Comparison of ENCODE assay signal across 15 cellular contexts in genomic region chr21:38376693-38377092, GRCh38.
DNase-seq lines count a peak whose midpoint lies in the region.
"Had no signal": no experiment of that assay in that cellular context is flagged by ENCODE, and none has a peak within 500 bp of the region (broad histone marks: within the 10 kb centered on the region; RNA-seq: fewer than 3 reads in every experiment).

No MANE protein-coding gene starts in this region.

- H3K36me3 Mint-ChIP-seq in immature natural killer cell = no peaks in the 10 kb centered on the region

- H3K27me3 Mint-ChIP-seq in immature natural killer cell (ENCODE audit: low read depth in 3 of 3) = peaks cover 6 to 13% (median 10%) of the 10 kb centered on the region in 3 donors

- H3K9ac ChIP-seq in subcutaneous abdominal adipose tissue (ENCODE audit: low read length in 5 of 5) = no peak overlapping the region

- H3K27ac ChIP-seq in subcutaneous abdominal adipose tissue (ENCODE audit: low read depth, low read length) = no peak overlapping the region
- H3K27ac ChIP-seq: epithelial cell of prostate, HL-60, SK-N-MC had no signal

- peak overlapping the region; percentile 57 to 81 (median 71) for H3K4me3 Mint-ChIP-seq in immature natural killer cell

- peaks cover 0 to 2% (median 0%) of the 10 kb centered on the region in 5 donors for H3K27me3 ChIP-seq in subcutaneous abdominal adipose tissue (ENCODE audit: control insufficient read depth in 5 of 5, insufficient read depth in 4 of 5, low read length in 5 of 5)

- H3K27ac Mint-ChIP-seq in immature natural killer cell = peak overlapping the region in 2 of 6 donors; percentile 23 to 24

- H3K9me3 Mint-ChIP-seq in immature natural killer cell = peaks cover 0 to 3% (median 0%) of the 10 kb centered on the region in 6 donors

- DNase-seq in KBM-7 (peak; percentile 81), dermis blood vessel endothelial cell (peak; percentile 71), immature natural killer cell (peak in 1 of 3 donors; percentile 1), islet precursor cell (no peak), NCI-H2029 (lab: John Stamatoyannopoulos, UW) (no peak), cortex of kidney (lab: John Stamatoyannopoulos, UW) (no peak), putamen (ENCODE audit: low spot score) (no peak)
- DNase-seq: activated CD8-positive, alpha-beta memory T cell treated with anti-CD3 and anti-CD28 coated beads, Interleukin-2, amount 50 U/mL, for 4 hours; DMS 273 treated with DMSO at 0.1 percent for 48 hours; NCI-H1092 treated with DMSO at 0.1 percent for 48 hours; NCI-H2171 had no signal

- no peaks in the 10 kb centered on the region for H3K9me3 ChIP-seq in subcutaneous abdominal adipose tissue (ENCODE audit: control insufficient read depth in 5 of 5, low read length in 5 of 5)

- peaks cover 17 to 20% of the 10 kb centered on the region in 2 donors for H3K4me1 Mint-ChIP-seq in immature natural killer cell

- H3K36me3 ChIP-seq in subcutaneous abdominal adipose tissue (ENCODE audit: control insufficient read depth in 5 of 5, insufficient read depth in 5 of 5, low read length in 5 of 5) = peaks cover 0 to 4% (median 0%) of the 10 kb centered on the region in 5 donors

- H3K4me1 ChIP-seq in subcutaneous abdominal adipose tissue (ENCODE audit: control insufficient read depth in 5 of 5, insufficient read depth in 5 of 5, low read length in 5 of 5) = peaks cover 0 to 11% (median 0%) of the 10 kb centered on the region in 5 donors

- in situ Hi-C loops in KBM-7 (cut with MboI; ENCODE audit: low pct_unique_long_range_greater_than_20kb, low sequenced_read_pairs) = no loop called here

- peak overlapping the region; percentile 10 to 54 (median 34) for H3K4me3 ChIP-seq in subcutaneous abdominal adipose tissue (ENCODE audit: low read depth in 1 of 5, low read length in 5 of 5)
- H3K4me3 ChIP-seq: SK-N-MC had no signal

Comparison
In these comparisons a context has a peak if more than half of its experiments do, and no peak if none do; other contexts are left out.
1. DNase-seq: peak in KBM-7 (single experiment) and dermis blood vessel endothelial cell (single experiment); none in islet precursor cell (single experiment), NCI-H2029 (single experiment), cortex of kidney (single experiment) and putamen (single experiment).